In genomic region chr13:45432737-45433380, GRCh38 we compare ENCODE assay signal across 10 cellular contexts.
"Had no signal": no experiment of that assay in that cellular context is flagged by ENCODE, and none has a peak within 500 bp of the region (broad histone marks: within the 10 kb centered on the region; RNA-seq: fewer than 3 reads in every experiment).

No MANE protein-coding gene starts in this region.

- H3K9me3 ChIP-seq: gastroesophageal sphincter, tibial nerve had no signal

- H3K36me3 ChIP-seq: gastroesophageal sphincter, tibial nerve had no signal

- ATAC-seq: activated T-cell treated with anti-CD3 and anti-CD28 coated beads, Interleukin-2, amount 50 U/mL, for 72 hours; gastroesophageal sphincter; stimulated activated memory B cell treated with anti-CD40 and anti-IgM and Interleukin-4, amounts not matched to agents 10 μg/mL and 1 μg/mL and 100 μg/mL, for 72 hours had no signal

- DNase-seq: activated CD4-positive, alpha-beta T cell treated with anti-CD3 and anti-CD28 coated beads for 48 hours; activated CD8-positive, alpha-beta memory T cell treated with anti-CD3 and anti-CD28 coated beads, Interleukin-2, amount 50 U/mL, for 48 hours; activated gamma-delta T cell treated with Interleukin-2 at 50 U/mL for 16 hours; activated T-cell treated with anti-CD3 and anti-CD28 coated beads, Interleukin-2, amount 50 U/mL, for 72 hours; amygdala; nephron progenitor cell; stimulated activated CD4-positive, alpha-beta T cell treated with anti-CD3 and anti-CD28 coated beads, Interleukin-2, amount 100 ng/mL, for 48 hours had no signal

- H3K4me1 ChIP-seq: gastroesophageal sphincter, tibial nerve had no signal

- H3K4me3 ChIP-seq: gastroesophageal sphincter, tibial nerve had no signal

- H3K27ac ChIP-seq: gastroesophageal sphincter, tibial nerve had no signal

- H3K27me3 ChIP-seq: gastroesophageal sphincter, tibial nerve had no signal
